In genomic region chr5:132370241-132370820, GRCh38 we compare ENCODE assay signal across 9 cellular contexts. TPM values are rescaled to one million over a fixed set of nuclear protein-coding genes. Genes with fewer than 3 reads are reported as not detected.
A peak's percentile ranks its signal among the peaks of the same experiment; 100 is the strongest.
DNase-seq lines count a peak whose midpoint lies in the region; ATAC-seq and TF ChIP-seq lines count a peak whose summit lies in the region.
"Had no signal": no experiment of that assay in that cellular context is flagged by ENCODE, and none has a peak within 500 bp of the region (broad histone marks: within the 10 kb centered on the region; RNA-seq: fewer than 3 reads in every experiment).

No MANE protein-coding gene starts in this region.

- H3K9me3 Mint-ChIP-seq in immature natural killer cell: no peaks in the 10 kb centered on the region
- no peaks in the 10 kb centered on the region for H3K9me3 Mint-ChIP-seq in stimulated activated naive CD8-positive, alpha-beta T cell treated with anti-CD3 and anti-CD28 coated beads, Interleukin-15, amount 100 ng/mL, for 72 hours

- peaks cover 18 to 38% of the 10 kb centered on the region in 2 donors for H3K4me1 ChIP-seq in adrenal gland (replicated peaks in 1 of 2)

- no peak for TF ChIP-seq POLR2A in adrenal gland (IDR thresholded peaks at IDR 0.05)

- H3K27me3 ChIP-seq in adrenal gland: no peaks in the 10 kb centered on the region

- DNase-seq in adrenal gland: peak in 2 of 7 donors; percentile 25 to 35
- DNase-seq in immature natural killer cell: no peak
- peak in 1 of 2 donors; percentile 20 for DNase-seq in stimulated activated naive CD8-positive, alpha-beta T cell treated with anti-CD3 and anti-CD28 coated beads, Interleukin-15, amount 100 ng/mL, for 72 hours
- no peak for DNase-seq in MV-4-11 (lab: John Stamatoyannopoulos, UW)
- DNase-seq in ureter (ENCODE audit: low spot score): no peak
- no peak for DNase-seq in amniotic stem cell (lab: John Stamatoyannopoulos, UW)
- DNase-seq: KG1 had no signal

- peak overlapping the region; percentile 66 to 86 (median 82) for H3K4me3 Mint-ChIP-seq in immature natural killer cell
- peak overlapping the region; percentile 70 to 78 for H3K4me3 Mint-ChIP-seq in stimulated activated naive CD8-positive, alpha-beta T cell treated with anti-CD3 and anti-CD28 coated beads, Interleukin-15, amount 100 ng/mL, for 72 hours

- WGBS in adrenal gland, 4 donors: 22 to 73% (median 49%) methylated on average over 4 to 23 of the region's 23 CpGs

- peak overlapping the region in 4 of 5 donors; percentile 73 to 91 (median 88) for H3K27ac ChIP-seq in adrenal gland

- no peaks in the 10 kb centered on the region for H3K36me3 Mint-ChIP-seq in immature natural killer cell

- ATAC-seq in HG03469 (IDR thresholded peaks at IDR 0.05; ENCODE audit: unreplicated experiment) (peak; percentile 14), GM21825 (IDR thresholded peaks at IDR 0.05; ENCODE audit: unreplicated experiment) (no peak)
- ATAC-seq in stimulated activated naive CD8-positive, alpha-beta T cell treated with anti-CD3 and anti-CD28 coated beads, Interleukin-15, amount 100 ng/mL, for 72 hours: no peak

- H3K4me1 Mint-ChIP-seq in immature natural killer cell: peaks cover 16 to 22% of the 10 kb centered on the region in 2 donors
- H3K4me1 Mint-ChIP-seq in stimulated activated naive CD8-positive, alpha-beta T cell treated with anti-CD3 and anti-CD28 coated beads, Interleukin-15, amount 100 ng/mL, for 72 hours: peaks cover 31% of the 10 kb centered on the region

- TF ChIP-seq CTCF in adrenal gland (IDR thresholded peaks at IDR 0.05): no peak

- no peaks in the 10 kb centered on the region for H3K36me3 ChIP-seq in adrenal gland (replicated peaks in 1 of 2)

- no peaks in the 10 kb centered on the region for H3K27me3 Mint-ChIP-seq in immature natural killer cell (ENCODE audit: low read depth in 3 of 3)
- no peaks in the 10 kb centered on the region for H3K27me3 Mint-ChIP-seq in stimulated activated naive CD8-positive, alpha-beta T cell treated with anti-CD3 and anti-CD28 coated beads, Interleukin-15, amount 100 ng/mL, for 72 hours

- intact Hi-C loops in adrenal gland (cut with DNase I): no loop called here

- H3K27ac Mint-ChIP-seq in immature natural killer cell: peak overlapping the region in 4 of 6 donors; percentile 33 to 88 (median 53)
- H3K27ac Mint-ChIP-seq in stimulated activated naive CD8-positive, alpha-beta T cell treated with anti-CD3 and anti-CD28 coated beads, Interleukin-15, amount 100 ng/mL, for 72 hours: peak overlapping the region in 1 of 2 donors; percentile 94

- peak overlapping the region; percentile 2 to 75 (median 67) for H3K4me3 ChIP-seq in adrenal gland

- H3K9me3 ChIP-seq in adrenal gland (replicated peaks in 1 of 3): no peaks in the 10 kb centered on the region

RNA-seq across cellular contexts. Expression of gene SLC22A5, which starts 0.8 kb away (rescaled TPM):
- total RNA-seq in adrenal gland (10 to 100 TPM; 11.1 to 24.1 (median 16.5) TPM), ureter (23.2 TPM)
- polyA plus RNA-seq in adrenal gland (10 to 100 TPM in 1 of 3 donors, 1 to 10 TPM in 2; 9.6 to 12.6 (median 9.8) TPM), immature natural killer cell (1 to 10 TPM; 1.1 to 1.5 (median 1.5) TPM)
